Comparison of ENCODE assay signal across 21 cellular contexts in genomic region chr10:26085549-26085948, GRCh38.
DNase-seq lines count a peak whose midpoint lies in the region; ATAC-seq, FAIRE-seq and TF ChIP-seq lines count a peak whose summit lies in the region.
"Had no signal": no experiment of that assay in that cellular context is flagged by ENCODE, and none has a peak within 500 bp of the region (broad histone marks: within the 10 kb centered on the region; RNA-seq: fewer than 3 reads in every experiment).

No MANE protein-coding gene starts in this region.

- H3K9me3 ChIP-seq in H1 (ENCODE audit: insufficient read depth in 2 of 2, low read depth in 1 of 2, low read length in 1 of 2) = no peaks in the 10 kb centered on the region
- H3K9me3 ChIP-seq: BLaER1 had no signal

- H4K5ac ChIP-seq in H1 (ENCODE audit: insufficient read length, low read depth, low read length) (no peak overlapping the region), mesendoderm (ENCODE audit: low read length) (no peak overlapping the region)

- DNase-seq in GM23338 (ENCODE audit: low spot score) = peak; percentile 35
- DNase-seq in H1 (ENCODE audit: low read depth in 1 of 2, low spot score in 2 of 2) = no peak
- peak; percentile 11 for DNase-seq in iPS DF 4.7 (ENCODE audit: extremely low read depth, low spot score)
- DNase-seq in mesendoderm = peak; percentile 29
- no peak for DNase-seq in islet precursor cell
- no peak for DNase-seq in stimulated activated naive CD4-positive, alpha-beta T cell (lab: John Stamatoyannopoulos, UW)
- no peak for DNase-seq in dorsolateral prefrontal cortex
- DNase-seq: 8988T; CD8-positive, alpha-beta memory T cell; COR-L47; DMS 273 treated with DMSO at 0.1 percent for 48 hours; DMS53; DND-41; EL had no signal

- no peaks in the 10 kb centered on the region for H3K4me1 ChIP-seq in GM23338 (ENCODE audit: insufficient read depth)
- H3K4me1 ChIP-seq in H1 (replicated peaks in 1 of 4; ENCODE audit: control insufficient read depth in 3 of 4, insufficient read depth in 4 of 4, low read length in 3 of 4) = peaks cover 0 to 6% (median 3%) of the 10 kb centered on the region in 4 experiments; a peak in 3 of 7 replicates
- H3K4me1 ChIP-seq in mesendoderm (ENCODE audit: control insufficient read depth, low read depth, low read length) = peaks cover 2% of the 10 kb centered on the region
- H3K4me1 ChIP-seq: BLaER1 had no signal

- WGBS in H1 (ENCODE audit: extremely low coverage in 1 of 2, insufficient coverage in 1 of 2, insufficient read length in 1 of 2, insufficient replicate concordance in 2 of 2, low coverage in 1 of 2, low lambda C conversion rate in 2 of 2, missing lambda C conversion rate in 1 of 2), 2 experiments = 59% methylated on average over 3 of the region's 3 CpGs; no CpG with 5 or more reads in 1 of the 2 experiments
- WGBS in mesendoderm (ENCODE audit: extremely low coverage, insufficient coverage, low lambda C conversion rate) = no CpG with 5 or more reads among the region's 3 CpGs

- H2BK15ac ChIP-seq in H1 (ENCODE audit: low read length) (no peak overlapping the region), mesendoderm (replicated peaks; ENCODE audit: low read depth) (no peak overlapping the region)

- H3K23me2 ChIP-seq in H1 (ENCODE audit: low read depth, low read length) = no peaks in the 10 kb centered on the region

- H3K36me3 Mint-ChIP-seq in GM23338 (ENCODE audit: low read depth) = peaks cover 2% of the 10 kb centered on the region; the same call in 1 of the 3 replicates
- H3K36me3 Mint-ChIP-seq: CD14-positive monocyte; CD8-positive, alpha-beta memory T cell had no signal

- TF ChIP-seq RAD21 in H1 (IDR thresholded peaks at IDR 0.05 in 1 of 2, conservative IDR thresholded peaks at IDR 0.05 in 1 of 2; ENCODE audit: low read depth in 2 of 2, low read length in 2 of 2) = peak; percentile 32 to 34

- no peaks in the 10 kb centered on the region for H3F3A ChIP-seq in GM23338 (replicated peaks; ENCODE audit: low read depth)

- peak; percentile 70 for FAIRE-seq in H1 (lab: Jason Lieb, UNC)
- FAIRE-seq: G401.6, GM12891, GM19239, H54 had no signal

- H4K20me1 ChIP-seq in GM23338 (replicated peaks; ENCODE audit: insufficient read depth) = no peaks in the 10 kb centered on the region
- H4K20me1 ChIP-seq in H1 (replicated peaks in 1 of 2; ENCODE audit: control insufficient read depth in 1 of 2, insufficient read depth in 2 of 2, low read length in 2 of 2) = no peaks in the 10 kb centered on the region
- H4K20me1 ChIP-seq: BLaER1 had no signal

- no peak overlapping the region for H2AFZ ChIP-seq in GM23338
- H2AFZ ChIP-seq in H1 (ENCODE audit: low read length) = no peak overlapping the region

- no peak overlapping the region for H2BK120ac ChIP-seq in H1 (replicated peaks; ENCODE audit: low read depth, low read length)
- no peak overlapping the region for H2BK120ac ChIP-seq in mesendoderm (ENCODE audit: low read depth, low read length)

- no peak overlapping the region for H3K14ac ChIP-seq in H1 (ENCODE audit: insufficient read length)

- H3K18ac ChIP-seq in H1 (ENCODE audit: extremely low read depth, low read length) = peak overlapping the region; percentile 51; the same call in 1 of the 2 replicates
- no peak overlapping the region for H3K18ac ChIP-seq in mesendoderm (ENCODE audit: low read length)

- H4K91ac ChIP-seq in H1 (replicated peaks; ENCODE audit: insufficient read length, low read length) = no peak overlapping the region

- H3K79me1 ChIP-seq in H1 (ENCODE audit: low read depth, low read length) (no peaks in the 10 kb centered on the region), mesendoderm (ENCODE audit: low read length) (no peaks in the 10 kb centered on the region)

- H2BK20ac ChIP-seq in H1 (ENCODE audit: low read length) = no peak overlapping the region

- no peaks in the 10 kb centered on the region for H3K27me3 ChIP-seq in GM23338 (ENCODE audit: insufficient read depth)
- no peaks in the 10 kb centered on the region for H3K27me3 ChIP-seq in H1 (replicated peaks in 1 of 4; ENCODE audit: control insufficient read depth in 3 of 4, extremely low read depth in 1 of 4, insufficient read depth in 3 of 4, low read length in 3 of 4)
- no peaks in the 10 kb centered on the region for H3K27me3 ChIP-seq in mesendoderm (ENCODE audit: insufficient read depth, low read length, poor library complexity)
- H3K27me3 ChIP-seq in dorsolateral prefrontal cortex = peaks cover 0 to 17% (median 0%) of the 10 kb centered on the region in 45 donors
- H3K27me3 ChIP-seq: BLaER1 had no signal

- H2AK5ac ChIP-seq in H1 (ENCODE audit: low read depth, low read length) = no peak overlapping the region
- H2AK5ac ChIP-seq in mesendoderm (ENCODE audit: low read length) = no peak overlapping the region

- H3K4me3 ChIP-seq in GM23338 (no peak overlapping the region), H1 (ENCODE audit: extremely low read depth in 1 of 4, insufficient read depth in 2 of 4, low read depth in 3 of 4, low read length in 4 of 4) (no peak overlapping the region), mesendoderm (ENCODE audit: low read length) (no peak overlapping the region), dorsolateral prefrontal cortex (no peak overlapping the region)
- H3K4me3 ChIP-seq: BLaER1 had no signal

- H3K27me3 Mint-ChIP-seq in GM23338 (ENCODE audit: insufficient read depth, low read depth, poor library complexity) = peaks cover 6% of the 10 kb centered on the region

- peak overlapping the region; percentile 43; the same call in 1 of the 2 replicates for H2BK12ac ChIP-seq in H1 (ENCODE audit: low read depth, low read length)

- POLR2A ChIA-PET in H1 (lab: Charles Lee; ENCODE audit: partially characterized antibody) = interaction anchor here (0.7 kb wide), 1 partner anchor 348 kb away, joined by 4 read pairs; no protein-coding TSS in a partner anchor

- intact Hi-C loops in dorsolateral prefrontal cortex (cut with DNase I) = no loop called here

- H3K9ac ChIP-seq in H1 (replicated peaks in 1 of 4; ENCODE audit: extremely low read depth in 1 of 4, low read depth in 3 of 4, low read length in 3 of 4) (no peak overlapping the region), mesendoderm (ENCODE audit: low read length) (no peak overlapping the region)
- H3K9ac ChIP-seq: BLaER1 had no signal

- H3K4me2 ChIP-seq in GM23338 (no peak overlapping the region), H1 (ENCODE audit: insufficient read depth in 1 of 2, low read depth in 2 of 2, low read length in 2 of 2) (no peak overlapping the region), mesendoderm (ENCODE audit: low read length) (no peak overlapping the region)
- H3K4me2 ChIP-seq: BLaER1 had no signal

- CTCF ChIA-PET in H1 (lab: Charles Lee; ENCODE audit: partially characterized antibody) = interaction anchor here (0.6 kb wide), 1 partner anchor 543 kb away, joined by 3 read pairs; no protein-coding TSS in a partner anchor

- ATAC-seq in GM23338 (peak; percentile 98), HG02840 (IDR thresholded peaks at IDR 0.05; ENCODE audit: low FRiP score, unreplicated experiment) (no peak)

- H3K79me2 ChIP-seq in GM23338 (replicated peaks; ENCODE audit: insufficient read depth) (no peaks in the 10 kb centered on the region), H1 (ENCODE audit: control insufficient read depth in 1 of 2, insufficient read depth in 2 of 2, low read length in 2 of 2) (no peaks in the 10 kb centered on the region), mesendoderm (ENCODE audit: control insufficient read depth, insufficient read depth, low read length) (no peaks in the 10 kb centered on the region)

- no peaks in the 10 kb centered on the region for H3K9me2 ChIP-seq in GM23338 (ENCODE audit: insufficient read depth)

- H3K36me3 ChIP-seq in GM23338 (ENCODE audit: insufficient read depth) (no peaks in the 10 kb centered on the region), H1 (ENCODE audit: control insufficient read depth in 2 of 4, insufficient read depth in 4 of 4, low read length in 3 of 4) (no peaks in the 10 kb centered on the region), mesendoderm (ENCODE audit: control insufficient read depth, insufficient read depth, low read length) (no peaks in the 10 kb centered on the region)
- H3K36me3 ChIP-seq: BLaER1 had no signal

- H3K9me3 Mint-ChIP-seq in GM23338 = peaks cover 5% of the 10 kb centered on the region; the same call in 1 of the 3 replicates

- no peak overlapping the region for H3K27ac Mint-ChIP-seq in GM23338
- H3K27ac Mint-ChIP-seq: CD14-positive monocyte had no signal

- H3K27ac ChIP-seq in GM23338 (ENCODE audit: low read depth) (no peak overlapping the region), H1 (ENCODE audit: low read depth, low read length) (no peak overlapping the region), mesendoderm (ENCODE audit: low read depth, low read length) (no peak overlapping the region), dorsolateral prefrontal cortex (no peak overlapping the region)
- H3K27ac ChIP-seq: BLaER1 had no signal

- 0 out of 2 replicates have a peak overlapping the region, but pooled peaks have one; percentile 39 for H2BK5ac ChIP-seq in H1 (ENCODE audit: low read depth, low read length)
- no peak overlapping the region for H2BK5ac ChIP-seq in mesendoderm (ENCODE audit: low read length)

- no peak for TF ChIP-seq POLR2A in H1 (IDR thresholded peaks at IDR 0.05; ENCODE audit: control extremely low read depth in 1 of 2, low read depth in 2 of 2, low read length in 2 of 2)

- H3K4me1 Mint-ChIP-seq in GM23338 = peaks cover 15% of the 10 kb centered on the region
- H3K4me1 Mint-ChIP-seq: CD8-positive, alpha-beta memory T cell had no signal

- TF ChIP-seq CTCF in GM23338 (conservative IDR thresholded peaks at IDR 0.05; ENCODE audit: low read depth in 2 of 2) (peak in 1 of 2 experiments; percentile 24; a peak in 3 of 4 replicates), H1 (IDR thresholded peaks at IDR 0.05; ENCODE audit: control extremely low read depth in 1 of 3, insufficient read depth in 1 of 3, low read depth in 1 of 3, low read length in 3 of 3) (peak in 1 of 3 experiments; percentile 34; a peak in 1 of 4 replicates), dorsolateral prefrontal cortex (IDR thresholded peaks at IDR 0.05 in 54 of 56, conservative IDR thresholded peaks at IDR 0.05 in 2 of 56; ENCODE audit: low read depth in 1 of 56, partially characterized antibody in 56 of 56) (no peak)

- H3K4ac ChIP-seq in H1 (replicated peaks; ENCODE audit: insufficient read length, low read depth, low read length) (no peak overlapping the region), mesendoderm (ENCODE audit: low read depth, low read length) (no peak overlapping the region)

- no peak overlapping the region for H3K4me3 Mint-ChIP-seq in GM23338
- H3K4me3 Mint-ChIP-seq: CD14-positive monocyte; CD8-positive, alpha-beta memory T cell had no signal

- H4K8ac ChIP-seq in H1 (ENCODE audit: extremely low read depth, insufficient read depth, low read length) (no peak overlapping the region), mesendoderm (ENCODE audit: low read depth, low read length) (no peak overlapping the region)

- no peak for TF ChIP-seq EP300 in H1 (IDR thresholded peaks at IDR 0.05; ENCODE audit: borderline replicate concordance in 1 of 2, low read depth in 2 of 2, low read length in 2 of 2)

- H3K56ac ChIP-seq in H1 (replicated peaks; ENCODE audit: insufficient read length, low read depth, low read length) = no peak overlapping the region
- no peak overlapping the region for H3K56ac ChIP-seq in mesendoderm (ENCODE audit: low read length)

- H3K23ac ChIP-seq in H1 (ENCODE audit: insufficient read length) (no peak overlapping the region), mesendoderm (ENCODE audit: low read length) (no peak overlapping the region)

Comparison
In these comparisons a context has a peak if more than half of its experiments do, and no peak if none do; other contexts are left out.
1. DNase-seq: peak in GM23338 (single experiment), iPS DF 4.7 (single experiment) and mesendoderm (single experiment); none in H1 (0 of 2), islet precursor cell (single experiment), stimulated activated naive CD4-positive, alpha-beta T cell (0 of 6) and dorsolateral prefrontal cortex (0 of 10).